Comparison of ENCODE assay signal across 17 cellular contexts in genomic region chr13:46812398-46812797, GRCh38. TPM values are rescaled to one million over a fixed set of nuclear protein-coding genes. Genes with fewer than 3 reads are reported as not detected.
DNase-seq lines count a peak whose midpoint lies in the region; ATAC-seq and TF ChIP-seq lines count a peak whose summit lies in the region.
"Had no signal": no experiment of that assay in that cellular context is flagged by ENCODE, and none has a peak within 500 bp of the region (broad histone marks: within the 10 kb centered on the region; RNA-seq: fewer than 3 reads in every experiment).

No MANE protein-coding gene starts in this region.

- H3K9me3 ChIP-seq in OCI-LY3 (ENCODE audit: insufficient read depth, low read length) = peaks cover 24% of the 10 kb centered on the region

- peak overlapping the region; percentile 57; the same call in 1 of the 2 replicates for H2AFZ ChIP-seq in OCI-LY3 (ENCODE audit: low read depth, low read length)

- peaks cover 18 to 20% of the 10 kb centered on the region in 2 donors for H3K9me3 Mint-ChIP-seq in stimulated activated naive CD8-positive, alpha-beta T cell treated with anti-CD3 and anti-CD28 coated beads, Interleukin-15, amount 100 ng/mL, for 72 hours

- H4K20me1 ChIP-seq in OCI-LY3 (ENCODE audit: insufficient read depth, low read length) = no peaks in the 10 kb centered on the region
- H4K20me1 ChIP-seq: BLaER1 treated with 17β-estradiol and CSF1 and Interleukin-3, amounts not matched to agents 10 nM and 100 nM had no signal

- H3K4me2 ChIP-seq in OCI-LY3 (ENCODE audit: low read length) = peak overlapping the region; percentile 16
- H3K4me2 ChIP-seq: BLaER1 treated with 17β-estradiol and CSF1 and Interleukin-3, amounts not matched to agents 10 nM and 100 nM had no signal

- no peaks in the 10 kb centered on the region for H3K79me2 ChIP-seq in OCI-LY3 (ENCODE audit: low read length)

- TF ChIP-seq CTCF in OCI-LY3 (IDR thresholded peaks at IDR 0.05; ENCODE audit: low read depth, low read length) (no peak), fibroblast of mammary gland (conservative IDR thresholded peaks at IDR 0.05; ENCODE audit: control insufficient read depth, insufficient read depth, low read depth, low read length) (no peak)

- H3K27ac ChIP-seq in OCI-LY3 (ENCODE audit: low read length) = peak overlapping the region; percentile 82
- H3K27ac ChIP-seq: BLaER1 treated with 17β-estradiol and CSF1 and Interleukin-3, amounts not matched to agents 10 nM and 100 nM had no signal

- no peaks in the 10 kb centered on the region for H3K27me3 Mint-ChIP-seq in stimulated activated naive CD8-positive, alpha-beta T cell treated with anti-CD3 and anti-CD28 coated beads, Interleukin-15, amount 100 ng/mL, for 72 hours

- ATAC-seq in stimulated activated naive CD8-positive, alpha-beta T cell treated with anti-CD3 and anti-CD28 coated beads, Interleukin-15, amount 100 ng/mL, for 72 hours = peak; percentile 43
- ATAC-seq in stimulated activated naive CD8-positive, alpha-beta T cell treated with anti-CD3 and anti-CD28 coated beads, Interleukin-15, Interleukin-2, amounts not matched to agents 100 U/mL and 50 U/mL, for 24 hours = no peak
- ATAC-seq in HG03095 (IDR thresholded peaks at IDR 0.05; ENCODE audit: unreplicated experiment) (no peak), Right ventricle myocardium inferior (no peak), GM19467 (IDR thresholded peaks at IDR 0.05; ENCODE audit: unreplicated experiment) (no peak)
- ATAC-seq: CD8-positive, alpha-beta T cell; GM12878; K562 had no signal

- intact Hi-C loops in Right ventricle myocardium inferior (cut with DNase I) = no loop called here

- H3K9ac ChIP-seq in OCI-LY3 (ENCODE audit: low read length) = no peak overlapping the region
- H3K9ac ChIP-seq: BLaER1 treated with 17β-estradiol and CSF1 and Interleukin-3, amounts not matched to agents 10 nM and 100 nM had no signal

- H3K27ac Mint-ChIP-seq in stimulated activated naive CD8-positive, alpha-beta T cell treated with anti-CD3 and anti-CD28 coated beads, Interleukin-15, amount 100 ng/mL, for 72 hours = no peak overlapping the region
- H3K27ac Mint-ChIP-seq: B cell; CD8-positive, alpha-beta T cell had no signal

- H3K4me1 Mint-ChIP-seq in stimulated activated naive CD8-positive, alpha-beta T cell treated with anti-CD3 and anti-CD28 coated beads, Interleukin-15, amount 100 ng/mL, for 72 hours = peaks cover 5% of the 10 kb centered on the region
- H3K4me1 Mint-ChIP-seq: B cell had no signal

- H3K36me3 ChIP-seq in OCI-LY3 (replicated peaks; ENCODE audit: low read depth, low read length) = peaks cover 17% of the 10 kb centered on the region
- H3K36me3 ChIP-seq: BLaER1 treated with 17β-estradiol and CSF1 and Interleukin-3, amounts not matched to agents 10 nM and 100 nM had no signal

- H3K27me3 ChIP-seq in OCI-LY3 (ENCODE audit: low read depth, low read length) = no peaks in the 10 kb centered on the region
- H3K27me3 ChIP-seq: BLaER1 treated with 17β-estradiol and CSF1 and Interleukin-3, amounts not matched to agents 10 nM and 100 nM had no signal

- H3K4me3 Mint-ChIP-seq in stimulated activated naive CD8-positive, alpha-beta T cell treated with anti-CD3 and anti-CD28 coated beads, Interleukin-15, amount 100 ng/mL, for 72 hours = no peak overlapping the region
- H3K4me3 Mint-ChIP-seq: B cell; CD8-positive, alpha-beta T cell had no signal

- H3K4me1 ChIP-seq in OCI-LY3 (ENCODE audit: low read length) = peaks cover 32% of the 10 kb centered on the region

- H3K4me3 ChIP-seq in OCI-LY3 (ENCODE audit: low read length) (peak overlapping the region; percentile 6), fibroblast of mammary gland (ENCODE audit: control insufficient read depth, low read depth, low read length) (no peak overlapping the region)
- H3K4me3 ChIP-seq: BLaER1 treated with 17β-estradiol and CSF1 and Interleukin-3, amounts not matched to agents 10 nM and 100 nM; GM12878; K562 had no signal

- no peak for DNase-seq in stimulated activated naive CD8-positive, alpha-beta T cell treated with anti-CD3 and anti-CD28 coated beads, Interleukin-15, amount 100 ng/mL, for 72 hours
- no peak for DNase-seq in stimulated activated naive CD8-positive, alpha-beta T cell treated with anti-CD3 and anti-CD28 coated beads, Interleukin-15, Interleukin-2, amounts not matched to agents 100 U/mL and 50 U/mL, for 24 hours
- DNase-seq in fibroblast of mammary gland (ENCODE audit: low read depth) (peak; percentile 8), Right ventricle myocardium inferior (ENCODE audit: missing footprints) (no peak)
- DNase-seq: Calu3; CD8-positive, alpha-beta T cell; DMS79 treated with DMSO at 0.1 percent for 48 hours; GOT3; H7; IMR-90 had no signal

RNA-seq across cellular contexts. Expression of gene ESD, which starts 15.4 kb away (rescaled TPM):
- total RNA-seq in Right ventricle myocardium inferior = 106 TPM
